Comparison of ENCODE assay signal across 3 cellular contexts in genomic region chr16:767743-768235, GRCh38.
TF ChIP-seq lines count a peak whose summit lies in the region.

No MANE protein-coding gene starts in this region.

TF ChIP-seq in A549, 52 proteins besides CTCF, POLR2A, EP300 and RAD21:
- TF ChIP-seq MAZ (IDR thresholded peaks at IDR 0.05; ENCODE audit: borderline replicate concordance, low read depth, low read length): no peak
TF ChIP-seq in A549: peak in this region for 0.

TF ChIP-seq in GM23338, 12 proteins besides CTCF, POLR2A, EP300 and RAD21:
- TF ChIP-seq NANOG (IDR thresholded peaks at IDR 0.05; ENCODE audit: borderline replicate concordance) (no peak), ZNF114 (CRISPR knock-in tag; IDR thresholded peaks at IDR 0.05) (no peak), STAT1 (IDR thresholded peaks at IDR 0.05; ENCODE audit: unreplicated experiment) (no peak), EZH2phosphoT487 (IDR thresholded peaks at IDR 0.05; ENCODE audit: unreplicated experiment) (no peak), JUNB (IDR thresholded peaks at IDR 0.05; ENCODE audit: unreplicated experiment) (no peak), ZNF331 (CRISPR knock-in tag; IDR thresholded peaks at IDR 0.05; ENCODE audit: low read depth) (no peak), ETS1 (IDR thresholded peaks at IDR 0.05) (no peak), POLR2AphosphoS5 (IDR thresholded peaks at IDR 0.05; ENCODE audit: low read depth) (no peak), REST (IDR thresholded peaks at IDR 0.05; ENCODE audit: unreplicated experiment) (no peak), CREB1 (CRISPR knock-in tag; IDR thresholded peaks at IDR 0.05; ENCODE audit: low read depth) (no peak), ZNF462 (CRISPR knock-in tag; IDR thresholded peaks at IDR 0.05) (no peak), EZH2 (IDR thresholded peaks at IDR 0.05; ENCODE audit: low read depth, unreplicated experiment) (no peak)

TF ChIP-seq in K562, 482 proteins besides CTCF, POLR2A, EP300 and RAD21:
- no peak for TF ChIP-seq KDM4B (IDR thresholded peaks at IDR 0.05; ENCODE audit: borderline replicate concordance in 2 of 2, low read depth in 1 of 2)
- TF ChIP-seq VEZF1 (CRISPR knock-in tag; IDR thresholded peaks at IDR 0.05): peak; percentile 34; the same call in 1 of the 2 replicates
